ENCODE assay signal across 28 cellular contexts in genomic region chr5:171397190-171397589, GRCh38. TPM values are rescaled to one million over a fixed set of nuclear protein-coding genes. Genes with fewer than 3 reads are reported as not detected.
DNase-seq lines count a peak whose midpoint lies in the region; ATAC-seq, FAIRE-seq and TF ChIP-seq lines count a peak whose summit lies in the region.
"Had no signal": no experiment of that assay in that cellular context is flagged by ENCODE, and none has a peak within 500 bp of the region (broad histone marks: within the 10 kb centered on the region; RNA-seq: fewer than 3 reads in every experiment).

No MANE protein-coding gene starts in this region.

- H3K9me3 ChIP-seq in PC-3 (ENCODE audit: low read length) (no peaks in the 10 kb centered on the region), K562 (replicated peaks; ENCODE audit: control insufficient read depth, insufficient read depth, low read depth, low read length) (no peaks in the 10 kb centered on the region)
- H3K9me3 ChIP-seq: breast epithelium, left lung, Peyer's patch, tibial nerve had no signal

- peaks cover 4% of the 10 kb centered on the region for H3K9me1 ChIP-seq in K562 (ENCODE audit: control insufficient read depth, insufficient read depth, low read length)

- no peaks in the 10 kb centered on the region for H3K9me3 Mint-ChIP-seq in natural killer cell treated with Interleukin-12 subunit alpha and Interleukin-12 subunit beta and Interleukin-15 and Interleukin-18, amount 100 ng/mL, for 72 hours
- no peaks in the 10 kb centered on the region for H3K9me3 Mint-ChIP-seq in natural killer cell
- H3K9me3 Mint-ChIP-seq in stimulated activated memory B cell treated with anti-CD40 and anti-IgM and Interleukin-4, amounts not matched to agents 10 μg/mL and 1 μg/mL and 100 μg/mL, for 72 hours, result no peaks in the 10 kb centered on the region

- TF ChIP-seq CTCF in natural killer cell (IDR thresholded peaks at IDR 0.05), result no peak
- no peak for TF ChIP-seq CTCF in PC-3 (conservative IDR thresholded peaks at IDR 0.05; ENCODE audit: low read depth, low read length)
- no peak for TF ChIP-seq CTCF in K562 (IDR thresholded peaks at IDR 0.05 in 2 of 3, conservative IDR thresholded peaks at IDR 0.05 in 1 of 3; ENCODE audit: insufficient read depth in 2 of 3, low read depth in 1 of 3, low read length in 3 of 3)

- peaks cover 96% of the 10 kb centered on the region for H3K36me3 ChIP-seq in PC-3 (ENCODE audit: low read depth, low read length)
- peaks cover 99% of the 10 kb centered on the region for H3K36me3 ChIP-seq in K562 (ENCODE audit: control insufficient read depth, insufficient read depth, low read length)
- H3K36me3 ChIP-seq: breast epithelium had no signal

- H3K9me2 ChIP-seq in PC-3 (replicated peaks; ENCODE audit: low read length), result no peaks in the 10 kb centered on the region

- 81% methylated on average over 2 of the region's 2 CpGs for WGBS in K562 (ENCODE audit: insufficient coverage, low coverage, missing lambda C conversion rate)

- no peak for DNase-seq in natural killer cell treated with Interleukin-12 subunit alpha and Interleukin-12 subunit beta and Interleukin-15 and Interleukin-18, amount 100 ng/mL, for 72 hours (ENCODE audit: low spot score)
- DNase-seq in natural killer cell (no peak), PC-3 (no peak), K562 (ENCODE audit: extremely low read depth in 1 of 4, low spot score in 3 of 4) (no peak), OCI-M1 (lab: John Stamatoyannopoulos, UW) (no peak), NCI-H2171 (lab: John Stamatoyannopoulos, UW) (no peak)
- DNase-seq: activated gamma-delta T cell; effector CD8-positive, alpha-beta T cell; hippocampal formation; left lung; naive thymus-derived CD4-positive, alpha-beta T cell; NCI-H1417 treated with DMSO at 0.1 percent for 48 hours; NK-92 treated with Interleukin-12 subunit alpha and Interleukin-12 subunit beta, amount 100 ng/mL, for 24 hours; Peyer's patch; retina; SIG-M5; stimulated activated CD4-positive, alpha-beta T cell treated with anti-CD3 and anti-CD28 coated beads, Interleukin-4, amount 100 ng/mL, for 24 hours; stimulated activated naive CD4-positive, alpha-beta T cell treated with Interleukin-2 at 50 U/mL for 16 hours had no signal

- peaks cover 97% of the 10 kb centered on the region for H4K20me1 ChIP-seq in PC-3 (ENCODE audit: low read length)
- H4K20me1 ChIP-seq in K562 (replicated peaks; ENCODE audit: control insufficient read depth, insufficient read depth, low read length), result peaks cover 75% of the 10 kb centered on the region

- no peak overlapping the region for H3K4me2 ChIP-seq in PC-3 (ENCODE audit: low read length)
- H3K4me2 ChIP-seq in K562 (ENCODE audit: insufficient read depth, low read length), result no peak overlapping the region

- H3K4me3 ChIP-seq in PC-3 (ENCODE audit: low read length) (no peak overlapping the region), K562 (no peak overlapping the region)
- H3K4me3 ChIP-seq: breast epithelium, left lung, Peyer's patch, tibial nerve had no signal

- H3K27ac ChIP-seq in PC-3 (ENCODE audit: low read length) (no peak overlapping the region), K562 (ENCODE audit: extremely low read depth, low read depth, low read length) (no peak overlapping the region)
- H3K27ac ChIP-seq: breast epithelium, HL-60, left lung, Peyer's patch, tibial nerve had no signal

- TF ChIP-seq RAD21 in K562 (CRISPR knock-in tag; conservative IDR thresholded peaks at IDR 0.05 in 1 of 2, IDR thresholded peaks at IDR 0.05 in 1 of 2), result no peak

- H3K27me3 Mint-ChIP-seq in natural killer cell treated with Interleukin-12 subunit alpha and Interleukin-12 subunit beta and Interleukin-15 and Interleukin-18, amount 100 ng/mL, for 72 hours, result no peaks in the 10 kb centered on the region
- no peaks in the 10 kb centered on the region for H3K27me3 Mint-ChIP-seq in natural killer cell (ENCODE audit: low read depth in 2 of 2)
- H3K27me3 Mint-ChIP-seq in stimulated activated memory B cell treated with anti-CD40 and anti-IgM and Interleukin-4, amounts not matched to agents 10 μg/mL and 1 μg/mL and 100 μg/mL, for 72 hours, result no peaks in the 10 kb centered on the region
- H3K27me3 Mint-ChIP-seq: naive thymus-derived CD4-positive, alpha-beta T cell had no signal

- H3K4me1 Mint-ChIP-seq in natural killer cell treated with Interleukin-12 subunit alpha and Interleukin-12 subunit beta and Interleukin-15 and Interleukin-18, amount 100 ng/mL, for 72 hours (ENCODE audit: low read depth in 2 of 2), result peaks cover 31 to 46% of the 10 kb centered on the region in 2 donors
- peaks cover 31 to 38% of the 10 kb centered on the region in 2 donors for H3K4me1 Mint-ChIP-seq in natural killer cell
- H3K4me1 Mint-ChIP-seq in stimulated activated memory B cell treated with anti-CD40 and anti-IgM and Interleukin-4, amounts not matched to agents 10 μg/mL and 1 μg/mL and 100 μg/mL, for 72 hours, result peaks cover 57% of the 10 kb centered on the region

- H3K79me2 ChIP-seq in PC-3 (ENCODE audit: low read length), result peaks cover 97% of the 10 kb centered on the region
- peaks cover 98% of the 10 kb centered on the region for H3K79me2 ChIP-seq in K562 (ENCODE audit: control insufficient read depth, insufficient read depth, low read length)

- H3K9ac ChIP-seq in PC-3 (ENCODE audit: low read length) (no peak overlapping the region), K562 (ENCODE audit: insufficient read depth in 1 of 2, low read depth in 2 of 2, low read length in 2 of 2) (no peak overlapping the region)

- peak; percentile 34; the same call in 1 of the 2 replicates for TF ChIP-seq POLR2A in K562 (conservative IDR thresholded peaks at IDR 0.05)

- in situ Hi-C loops in K562 (cut with MboI), result no loop called here

- H3K4me3 Mint-ChIP-seq in natural killer cell treated with Interleukin-12 subunit alpha and Interleukin-12 subunit beta and Interleukin-15 and Interleukin-18, amount 100 ng/mL, for 72 hours, result peak overlapping the region; percentile 23
- H3K4me3 Mint-ChIP-seq in natural killer cell, result no peak overlapping the region
- H3K4me3 Mint-ChIP-seq in stimulated activated memory B cell treated with anti-CD40 and anti-IgM and Interleukin-4, amounts not matched to agents 10 μg/mL and 1 μg/mL and 100 μg/mL, for 72 hours, result no peak overlapping the region

- intact Hi-C loops in natural killer cell (cut with micrococcal nuclease) (no loop called here), PC-3 (cut with micrococcal nuclease) (no loop called here), K562 (cut with micrococcal nuclease) (no loop called here)

- H2AFZ ChIP-seq in PC-3 (ENCODE audit: low read length), result no peak overlapping the region
- H2AFZ ChIP-seq in K562 (ENCODE audit: low read depth, low read length), result no peak overlapping the region

- POLR2A ChIA-PET in PC-3 (lab: Charles Lee; ENCODE audit: unreplicated experiment) (no interaction called here), K562 (lab: Yijun Ruan, JAX) (no interaction called here)

- no peak overlapping the region for H3K27ac Mint-ChIP-seq in natural killer cell treated with Interleukin-12 subunit alpha and Interleukin-12 subunit beta and Interleukin-15 and Interleukin-18, amount 100 ng/mL, for 72 hours
- no peak overlapping the region for H3K27ac Mint-ChIP-seq in natural killer cell
- no peak overlapping the region for H3K27ac Mint-ChIP-seq in stimulated activated memory B cell treated with anti-CD40 and anti-IgM and Interleukin-4, amounts not matched to agents 10 μg/mL and 1 μg/mL and 100 μg/mL, for 72 hours

- TF ChIP-seq EP300 in K562 (IDR thresholded peaks at IDR 0.05; ENCODE audit: low read length), result no peak

- CTCF ChIA-PET in PC-3 (lab: Charles Lee) (no interaction called here), K562 (lab: Yijun Ruan, JAX; ENCODE audit: low intra/inter-chr PET ratio) (no interaction called here)

- ATAC-seq in natural killer cell treated with Interleukin-12 subunit alpha and Interleukin-12 subunit beta and Interleukin-15 and Interleukin-18, amount 100 ng/mL, for 72 hours, result peak in 1 of 2 donors; percentile 31
- ATAC-seq in natural killer cell (no peak), PC-3 (peak; percentile 6; the same call in 1 of the 2 replicates), K562 (peak; percentile 4; the same call in 1 of the 3 replicates), GM18519 (IDR thresholded peaks at IDR 0.05; ENCODE audit: low FRiP score, unreplicated experiment) (no peak)
- no peak for ATAC-seq in stimulated activated memory B cell treated with anti-CD40 and anti-IgM and Interleukin-4, amounts not matched to agents 10 μg/mL and 1 μg/mL and 100 μg/mL, for 72 hours
- ATAC-seq: esophagus mucosa; HCT116; left lung; naive thymus-derived CD4-positive, alpha-beta T cell had no signal

- no TSS peak for BruUV-seq in PC-3 (replicated peaks; lab: Mats Ljungman, UMichigan)
- no TSS peak for BruUV-seq in K562 (replicated peaks; lab: Mats Ljungman, UMichigan)

- H3F3A ChIP-seq in PC-3 (ENCODE audit: low read length, unreplicated experiment), result peaks cover 29% of the 10 kb centered on the region

- FAIRE-seq in K562 (lab: Jason Lieb, UNC), result no peak
- FAIRE-seq: colon, frontal cortex had no signal

- H3K36me3 Mint-ChIP-seq in natural killer cell treated with Interleukin-12 subunit alpha and Interleukin-12 subunit beta and Interleukin-15 and Interleukin-18, amount 100 ng/mL, for 72 hours, result peaks cover 41% of the 10 kb centered on the region
- H3K36me3 Mint-ChIP-seq in natural killer cell, result peaks cover 31% of the 10 kb centered on the region
- H3K36me3 Mint-ChIP-seq in stimulated activated memory B cell treated with anti-CD40 and anti-IgM and Interleukin-4, amounts not matched to agents 10 μg/mL and 1 μg/mL and 100 μg/mL, for 72 hours, result peaks cover 64% of the 10 kb centered on the region

- no peaks in the 10 kb centered on the region for H3K27me3 ChIP-seq in PC-3 (ENCODE audit: low read length)
- H3K27me3 ChIP-seq in K562 (ENCODE audit: control insufficient read depth in 2 of 2, insufficient read depth in 2 of 2, low read length in 2 of 2), result no peaks in the 10 kb centered on the region
- H3K27me3 ChIP-seq: breast epithelium, left lung, Peyer's patch, tibial nerve had no signal

- H3K4me1 ChIP-seq in PC-3 (ENCODE audit: insufficient read depth, low read length) (no peaks in the 10 kb centered on the region; the same call in 1 of the 2 replicates), K562 (replicated peaks in 1 of 2; ENCODE audit: control insufficient read depth in 2 of 2, insufficient read depth in 2 of 2, low read length in 2 of 2) (peaks cover 3 to 12% of the 10 kb centered on the region in 2 experiments; a peak in 3 of 5 replicates)
- H3K4me1 ChIP-seq: breast epithelium had no signal

RNA-seq across cellular contexts. Expression of gene NPM1, which starts 9.5 kb away (rescaled TPM):
- total RNA-seq in natural killer cell treated with Interleukin-12 subunit alpha and Interleukin-12 subunit beta and Interleukin-15 and Interleukin-18, amount 100 ng/mL, for 72 hours, result 1,000 to 10,000 TPM; 1,349 to 2,333 TPM
- total RNA-seq in natural killer cell (100 to 1,000 TPM; 440 to 554 (median 454) TPM), PC-3 (2014; rRNA removed) (2,251 and 2,265 TPM in 2 replicates), K562 (2014; rRNA removed) (2,275 and 2,438 TPM in 2 replicates), K562 (2014; rRNA removed; fragmentation: Illumina TruSeq; extraction: Trizol) (6,105 and 6,135 TPM in 2 replicates), K562 (2015; rRNA removed; fragmentation: Illumina TruSeq; extraction: Trizol) (5,186 and 5,639 TPM in 2 replicates), K562 (2021) (2,894 and 2,951 TPM in 2 replicates)
- 380 and 708 TPM in 2 replicates for total RNA-seq in K562 (2011; cell fraction: chromatin; rRNA removed; ENCODE audit: low replicate concordance)
- 320 and 388 TPM in 2 replicates for total RNA-seq in K562 (2011; cell fraction: nucleolus; rRNA removed)
- total RNA-seq in K562 (2011; cell fraction: nucleoplasm; rRNA removed), result 349 and 479 TPM in 2 replicates
- polyA plus RNA-seq in K562 (2011; rRNA removed) (2,553 and 3,164 TPM in 2 replicates), K562 (2014; fragmentation: Illumina TruSeq; extraction: Trizol) (4,182 and 5,696 TPM in 2 replicates), K562 (2014; fragmentation: Nextera tagmentation; extraction: Ambion mirVana) (1,000 to 10,000 TPM; 4,099 to 6,909 TPM), K562 (2014; rRNA removed) (2,789 and 6,654 TPM in 2 replicates)
- 324 and 4,326 TPM in 2 replicates for polyA plus RNA-seq in K562 (2011; cell fraction: cytosol; rRNA removed)
- polyA plus RNA-seq in K562 (2011; cell fraction: nucleus; rRNA removed), result 680 and 968 TPM in 2 replicates
- 3,341 and 5,906 TPM in 2 replicates for polyA plus RNA-seq in K562 (2012)
- polyA minus RNA-seq in K562 (2011; rRNA and poly(A)+ RNA removed), result 1,992 and 2,499 TPM in 2 replicates
- 3,102 and 3,979 TPM in 2 replicates for polyA minus RNA-seq in K562 (2011; cell fraction: cytosol; rRNA and poly(A)+ RNA removed)
- 305 and 418 TPM in 2 replicates for polyA minus RNA-seq in K562 (2011; cell fraction: nucleus; rRNA and poly(A)+ RNA removed)

RNA-seq across cellular contexts. Expression of gene FGF18, which starts 22.3 kb away (rescaled TPM):
- under 1 TPM in 1 of 2 donors, not detected in 1; 0.28 TPM for total RNA-seq in natural killer cell treated with Interleukin-12 subunit alpha and Interleukin-12 subunit beta and Interleukin-15 and Interleukin-18, amount 100 ng/mL, for 72 hours
- total RNA-seq in natural killer cell (under 1 TPM; 0.16 to 0.25 (median 0.23) TPM), PC-3 (2014; rRNA removed) (0.26 TPM in 1 of 2 replicates, not detected in the other), K562 (2014; rRNA removed) (0.05 TPM in 1 of 2 replicates, not detected in the other), K562 (2014; rRNA removed; fragmentation: Illumina TruSeq; extraction: Trizol) (not detected in 2 replicates), K562 (2015; rRNA removed; fragmentation: Illumina TruSeq; extraction: Trizol) (not detected in 2 replicates), K562 (2021) (0.18 TPM in 1 of 2 replicates, not detected in the other)
- total RNA-seq in K562 (2011; cell fraction: chromatin; rRNA removed; ENCODE audit: low replicate concordance), result 0.21 TPM in 1 of 2 replicates, not detected in the other
- 0.17 TPM in 1 of 2 replicates, not detected in the other for total RNA-seq in K562 (2011; cell fraction: nucleolus; rRNA removed)
- total RNA-seq in K562 (2011; cell fraction: nucleoplasm; rRNA removed), result not detected in 2 replicates
- polyA plus RNA-seq in K562 (2011; rRNA removed) (not detected in 2 replicates), K562 (2014; fragmentation: Illumina TruSeq; extraction: Trizol) (not detected in 2 replicates), K562 (2014; fragmentation: Nextera tagmentation; extraction: Ambion mirVana) (not detected), K562 (2014; rRNA removed) (0.11 TPM in 1 of 2 replicates, not detected in the other)
- polyA plus RNA-seq in K562 (2011; cell fraction: cytosol; rRNA removed), result 0.06 TPM in 1 of 2 replicates, not detected in the other
- 0.11 and 0.22 TPM in 2 replicates for polyA plus RNA-seq in K562 (2011; cell fraction: nucleus; rRNA removed)
- polyA plus RNA-seq in K562 (2012), result 0.04 and 0.05 TPM in 2 replicates
- polyA minus RNA-seq in K562 (2011; rRNA and poly(A)+ RNA removed), result not detected in 2 replicates
- polyA minus RNA-seq in K562 (2011; cell fraction: cytosol; rRNA and poly(A)+ RNA removed), result not detected in 2 replicates
- polyA minus RNA-seq in K562 (2011; cell fraction: nucleus; rRNA and poly(A)+ RNA removed), result 0.13 and 0.22 TPM in 2 replicates
- total RNA-seq: NCI-H460 had no signal
- polyA plus RNA-seq: naive thymus-derived CD4-positive, alpha-beta T cell had no signal

Comparison
In these comparisons a context has a peak if more than half of its experiments do, and no peak if none do; other contexts are left out.
1. ATAC-seq: peak in PC-3 (single experiment) and K562 (single experiment); none in natural killer cell (0 of 3), stimulated activated memory B cell treated with anti-CD40 and anti-IgM and Interleukin-4, amounts not matched to agents 10 μg/mL and 1 μg/mL and 100 μg/mL, for 72 hours (single experiment) and GM18519 (single experiment).